In genomic region chr7:116330961-116331360, GRCh38 we compare ENCODE assay signal across 24 cellular contexts.
DNase-seq lines count a peak whose midpoint lies in the region; ATAC-seq and TF ChIP-seq lines count a peak whose summit lies in the region.
"Had no signal": no experiment of that assay in that cellular context is flagged by ENCODE, and none has a peak within 500 bp of the region (broad histone marks: within the 10 kb centered on the region; RNA-seq: fewer than 3 reads in every experiment).

No MANE protein-coding gene starts in this region.

- DNase-seq in Right ventricle myocardium superior: no peak
- no peak for DNase-seq in cardiac septum (ENCODE audit: low spot score)
- DNase-seq in RPMI7951 (ENCODE audit: low read depth): peak; percentile 93
- peak; percentile 22 for DNase-seq in epidermal melanocyte (ENCODE audit: insufficient read length, low spot score)
- DNase-seq in vagina (ENCODE audit: extremely low spot score in 2 of 2): no peak
- DNase-seq in UCSD-AML1 (lab: John Stamatoyannopoulos, UW; ENCODE audit: unreplicated experiment): no peak
- no peak for DNase-seq in NCI-H1048 (lab: John Stamatoyannopoulos, UW)
- DNase-seq: activated B cell treated with CpG ODN at 0.5 μM for 24 hours; activated CD8-positive, alpha-beta T cell treated with anti-CD3 and anti-CD28 coated beads, Interleukin-2, amount 10 ng/mL, durations not matched to agents 7 days and 5 days; activated naive CD4-positive, alpha-beta T cell treated with anti-CD3 and anti-CD28 coated beads, Interleukin-2, amount 10 ng/mL, durations not matched to agents 7 days and 5 days; activated T-cell treated with anti-CD3 and anti-CD28 coated beads, Interleukin-2, amount 50 U/mL, for 24 hours; CD4-positive, CD25-positive, alpha-beta regulatory T cell; H7; KG1; MV-4-11; NCI-H2029; NK-92 treated with Interleukin-12 subunit alpha and Interleukin-12 subunit beta, amount 100 ng/mL, for 24 hours; stimulated activated CD4-positive, alpha-beta T cell treated with anti-CD3 and anti-CD28 coated beads, Interleukin-4, amount 100 ng/mL, for 4 hours; stomach; upper lobe of right lung had no signal

- no peaks in the 10 kb centered on the region for H3K9me3 ChIP-seq in vagina
- H3K9me3 ChIP-seq: body of pancreas, stomach, upper lobe of right lung had no signal

- no peaks in the 10 kb centered on the region for H3K36me3 ChIP-seq in vagina
- H3K36me3 ChIP-seq: gastroesophageal sphincter, stomach, upper lobe of right lung had no signal

- intact Hi-C loops in Right ventricle myocardium superior (cut with DNase I) (loop anchor here (5.0 kb wide), 1 partner anchor 59 kb away; no protein-coding TSS in a partner anchor), cardiac septum (cut with DNase I) (no loop called here), vagina (cut with DNase I) (no loop called here)

- TF ChIP-seq CTCF in vagina (IDR thresholded peaks at IDR 0.05): no peak

- no peak overlapping the region for H3K4me3 ChIP-seq in vagina
- H3K4me3 ChIP-seq: body of pancreas, gastroesophageal sphincter, lung, stomach, upper lobe of right lung had no signal

- H3K4me1 ChIP-seq in vagina: peaks cover 28% of the 10 kb centered on the region

- TF ChIP-seq POLR2A in vagina (IDR thresholded peaks at IDR 0.05): no peak

- H3K27me3 ChIP-seq in vagina: no peaks in the 10 kb centered on the region
- H3K27me3 ChIP-seq: body of pancreas, gastroesophageal sphincter, stomach, upper lobe of right lung had no signal

- ATAC-seq in Right ventricle myocardium superior (ENCODE audit: poor library complexity) (peak; percentile 36), HG03469 (IDR thresholded peaks at IDR 0.05; ENCODE audit: unreplicated experiment) (no peak)
- ATAC-seq: activated CD8-positive, alpha-beta T cell treated with anti-CD3 and anti-CD28 coated beads, Interleukin-2, amount 10 ng/mL, durations not matched to agents 7 days and 5 days; body of pancreas; gastroesophageal sphincter; upper lobe of right lung had no signal

- peak overlapping the region; percentile 4 for H3K27ac ChIP-seq in vagina
- H3K27ac ChIP-seq: body of pancreas, stomach, upper lobe of right lung had no signal

Comparison
In these comparisons a context has a peak if more than half of its experiments do, and no peak if none do; other contexts are left out.
1. DNase-seq: peak in RPMI7951 (single experiment) and epidermal melanocyte (single experiment); none in Right ventricle myocardium superior (single experiment), cardiac septum (single experiment), vagina (0 of 2), UCSD-AML1 (single experiment) and NCI-H1048 (single experiment).